ENCODE assay signal across 9 cellular contexts in the genomic region with DNA sequence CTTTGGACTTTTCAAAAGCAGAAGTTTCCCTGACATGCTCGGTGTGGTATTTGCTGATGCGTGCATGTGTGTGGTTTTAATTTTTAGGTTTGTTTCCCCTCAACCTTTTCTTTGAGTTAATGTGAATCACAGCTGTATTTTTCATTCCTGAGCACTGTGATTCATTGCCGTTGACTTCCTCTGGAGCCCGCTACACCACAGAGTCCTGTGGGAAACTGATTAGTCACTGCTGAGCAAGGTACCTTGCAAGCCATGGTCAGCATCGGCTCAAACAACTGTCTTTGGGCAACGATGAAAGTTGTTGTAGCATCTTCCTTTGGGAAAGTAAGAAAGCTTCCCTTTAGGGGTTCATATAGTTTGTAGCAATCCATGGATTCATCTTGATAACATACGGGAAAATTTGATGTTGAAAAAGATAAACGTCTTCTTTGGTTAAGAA. TPM values are rescaled to one million over a fixed set of nuclear protein-coding genes. Genes with fewer than 3 reads are reported as not detected.
A peak's percentile ranks its signal among the peaks of the same experiment; 100 is the strongest.
DNase-seq lines count a peak whose midpoint lies in the region; ATAC-seq and TF ChIP-seq lines count a peak whose summit lies in the region.
"Had no signal": no experiment of that assay in that cellular context is flagged by ENCODE, and none has a peak within 500 bp of the region (broad histone marks: within the 10 kb centered on the region; RNA-seq: fewer than 3 reads in every experiment).

No MANE protein-coding gene starts in this region.

- TF ChIP-seq POLR2A in body of pancreas (IDR thresholded peaks at IDR 0.05) = no peak

- H3K4me3 ChIP-seq in body of pancreas = no peak overlapping the region

- intact Hi-C loops in body of pancreas (cut with DNase I) = no loop called here

- peaks cover 9% of the 10 kb centered on the region for H3K4me1 ChIP-seq in body of pancreas

- no peak for TF ChIP-seq CTCF in body of pancreas (IDR thresholded peaks at IDR 0.05)

- no peaks in the 10 kb centered on the region for H3K36me3 ChIP-seq in body of pancreas (replicated peaks in 1 of 2; ENCODE audit: insufficient read depth in 1 of 2, low read depth in 2 of 2)

- DNase-seq in A172 (ENCODE audit: low spot score) (peak; percentile 98), HK-2 (ENCODE audit: unreplicated experiment) (peak; percentile 79), body of pancreas (peak in 3 of 4 donors; percentile 30 to 56 (median 31)), kidney tubule cell (ENCODE audit: low spot score) (peak; percentile 97), NCI-H1092 treated with DMSO at 0.1 percent for 48 hours (lab: John Stamatoyannopoulos, UW) (no peak)
- DNase-seq in stimulated activated CD4-positive, alpha-beta T cell treated with anti-CD3 and anti-CD28 coated beads, Interleukin-4, amount 100 ng/mL, for 1 hour = no peak

- WGBS in body of pancreas, 2 donors = 45 to 58% methylated on average over 8 of the region's 8 CpGs

- no peak overlapping the region for H3K27ac ChIP-seq in body of pancreas

- ATAC-seq in body of pancreas (peak; percentile 83), GM19351 (IDR thresholded peaks at IDR 0.05; ENCODE audit: unreplicated experiment) (no peak), HG03521 (IDR thresholded peaks at IDR 0.05; ENCODE audit: unreplicated experiment) (no peak)

- H3K9me3 ChIP-seq in body of pancreas = peaks cover 0 to 6% (median 0%) of the 10 kb centered on the region in 3 donors

- H3K27me3 ChIP-seq in body of pancreas = no peaks in the 10 kb centered on the region

RNA-seq across cellular contexts. Expression of gene RIN2, which starts 57.5 kb away (rescaled TPM):
- 22.4 and 29.3 TPM in 2 replicates for total RNA-seq in A172 (2014; rRNA removed; shearing (Covaris generic))
- total RNA-seq in body of pancreas = 10 to 100 TPM; 20.4 to 34.0 TPM
- total RNA-seq: T-helper 1 cell treated with Interleukin-12 subunit alpha and Interleukin-12 subunit beta and Interleukin-4 antibody, amounts not matched to agents 30 ng/mL and 1 ng/mL, for 36 hours had no signal

Comparison
In these comparisons a context has a peak if more than half of its experiments do, and no peak if none do; other contexts are left out.
1. DNase-seq: peak in A172 (single experiment), HK-2 (single experiment), body of pancreas (3 of 4) and kidney tubule cell (single experiment); none in stimulated activated CD4-positive, alpha-beta T cell treated with anti-CD3 and anti-CD28 coated beads, Interleukin-4, amount 100 ng/mL, for 1 hour (single experiment) and NCI-H1092 treated with DMSO at 0.1 percent for 48 hours (single experiment).